ENCODE assay signal across 8 cellular contexts in genomic region chr15:43376017-43376705, GRCh38. TPM values are rescaled to one million over a fixed set of nuclear protein-coding genes. Genes with fewer than 3 reads are reported as not detected.
DNase-seq lines count a peak whose midpoint lies in the region; ATAC-seq and TF ChIP-seq lines count a peak whose summit lies in the region.

No MANE protein-coding gene starts in this region.

- no peak overlapping the region for H3K4me3 ChIP-seq in LNCaP clone FGC (ENCODE audit: low read depth, low read length)

- peak; percentile 64 for TF ChIP-seq CTCF in LNCaP clone FGC (IDR thresholded peaks at IDR 0.05; ENCODE audit: control insufficient read depth, extremely low read depth, insufficient read depth)
- TF ChIP-seq CTCF in foreskin keratinocyte (conservative IDR thresholded peaks at IDR 0.05) = peak; percentile 73

- H3K27me3 ChIP-seq in foreskin keratinocyte = no peaks in the 10 kb centered on the region

- peaks cover 8% of the 10 kb centered on the region for H3K4me1 ChIP-seq in foreskin keratinocyte

- peak; percentile 36 to 60 for DNase-seq in SHP77 (lab: John Stamatoyannopoulos, UW)
- DNase-seq in SHP77 treated with DMSO at 0.1 percent for 48 hours (lab: John Stamatoyannopoulos, UW) = no peak
- DNase-seq in LNCaP clone FGC (ENCODE audit: low read depth) = no peak
- peak; percentile 9 for DNase-seq in activated T-cell treated with anti-CD3 and anti-CD28 coated beads for 1 hour (ENCODE audit: low read depth)
- peak in 1 of 2 donors; percentile 14 for DNase-seq in foreskin keratinocyte
- peak; percentile 46 for DNase-seq in stimulated activated CD4-positive, alpha-beta T cell treated with anti-CD3 and anti-CD28 coated beads, Interleukin-15, amount 100 ng/mL, for 24 hours

- ATAC-seq in foreskin keratinocyte (peak; percentile 60), GM21447 (IDR thresholded peaks at IDR 0.05; ENCODE audit: unreplicated experiment) (no peak), GM21825 (IDR thresholded peaks at IDR 0.05; ENCODE audit: unreplicated experiment) (no peak)

- H3K27ac ChIP-seq in foreskin keratinocyte = no peak overlapping the region

RNA-seq across cellular contexts. Expression of gene TUBGCP4, which starts 5.3 kb away (rescaled TPM):
- 22.4 and 23.0 TPM in 2 replicates for total RNA-seq in foreskin keratinocyte
- polyA plus RNA-seq in foreskin keratinocyte = 10.3 and 12.0 TPM in 2 replicates

RNA-seq across cellular contexts. Expression of gene ZSCAN29, which starts 5.3 kb away (rescaled TPM):
- total RNA-seq in foreskin keratinocyte = 23.4 and 23.9 TPM in 2 replicates
- polyA plus RNA-seq in foreskin keratinocyte = 2.9 and 3.9 TPM in 2 replicates

RNA-seq across cellular contexts. Expression of gene LCMT2, which starts 45.8 kb away (rescaled TPM):
- 10.3 and 11.1 TPM in 2 replicates for total RNA-seq in foreskin keratinocyte
- 5.8 and 7.6 TPM in 2 replicates for polyA plus RNA-seq in foreskin keratinocyte

Comparison
In these comparisons a context has a peak if more than half of its experiments do, and no peak if none do; other contexts are left out.
1. DNase-seq: peak in SHP77 (2 of 2), activated T-cell treated with anti-CD3 and anti-CD28 coated beads for 1 hour (single experiment) and stimulated activated CD4-positive, alpha-beta T cell treated with anti-CD3 and anti-CD28 coated beads, Interleukin-15, amount 100 ng/mL, for 24 hours (single experiment); none in SHP77 treated with DMSO at 0.1 percent for 48 hours (single experiment) and LNCaP clone FGC (single experiment).